In genomic region chr12:113639474-113639873, GRCh38 we compare ENCODE assay signal across 2 cellular contexts.
A peak's percentile ranks its signal among the peaks of the same experiment; 100 is the strongest.
TF ChIP-seq lines count a peak whose summit lies in the region.

No MANE protein-coding gene starts in this region.

TF ChIP-seq in GM23338, 12 proteins besides CTCF, POLR2A, EP300 and RAD21 (continued from another document):
- TF ChIP-seq ZNF462 (CRISPR knock-in tag; IDR thresholded peaks at IDR 0.05) (no peak), REST (IDR thresholded peaks at IDR 0.05; ENCODE audit: unreplicated experiment) (no peak), CREB1 (CRISPR knock-in tag; IDR thresholded peaks at IDR 0.05; ENCODE audit: low read depth) (no peak), JUNB (IDR thresholded peaks at IDR 0.05; ENCODE audit: unreplicated experiment) (no peak), POLR2AphosphoS5 (IDR thresholded peaks at IDR 0.05; ENCODE audit: low read depth) (no peak), ZNF331 (CRISPR knock-in tag; IDR thresholded peaks at IDR 0.05; ENCODE audit: low read depth) (no peak), ZNF114 (CRISPR knock-in tag; IDR thresholded peaks at IDR 0.05) (no peak)

TF ChIP-seq in K562, 482 proteins besides CTCF, POLR2A, EP300 and RAD21 (continued from another document):
- TF ChIP-seq ZNF518B (CRISPR knock-in tag; IDR thresholded peaks at IDR 0.05): no peak
- TF ChIP-seq GATA2 (CRISPR knock-in tag; IDR thresholded peaks at IDR 0.05): no peak
- peak; percentile 92 for TF ChIP-seq SMARCA5 (IDR thresholded peaks at IDR 0.05)
- TF ChIP-seq CBX1 (IDR thresholded peaks at IDR 0.05; ENCODE audit: low read depth): 0 out of 2 replicates have a peak, but pooled peaks have one; percentile 48
- TF ChIP-seq ATF3 (IDR thresholded peaks at IDR 0.05): no peak
- no peak for TF ChIP-seq ATF3 (CRISPR knock-in tag; conservative IDR thresholded peaks at IDR 0.05)
- peak in 1 of 2 experiments; percentile 60; a peak in 1 of 4 replicates for TF ChIP-seq RCOR1 (IDR thresholded peaks at IDR 0.05; ENCODE audit: borderline replicate concordance in 1 of 2, low read depth in 2 of 2, low read length in 2 of 2)
- peak; percentile 81 for TF ChIP-seq ADNP (tag; IDR thresholded peaks at IDR 0.05)
